In the genomic region with DNA sequence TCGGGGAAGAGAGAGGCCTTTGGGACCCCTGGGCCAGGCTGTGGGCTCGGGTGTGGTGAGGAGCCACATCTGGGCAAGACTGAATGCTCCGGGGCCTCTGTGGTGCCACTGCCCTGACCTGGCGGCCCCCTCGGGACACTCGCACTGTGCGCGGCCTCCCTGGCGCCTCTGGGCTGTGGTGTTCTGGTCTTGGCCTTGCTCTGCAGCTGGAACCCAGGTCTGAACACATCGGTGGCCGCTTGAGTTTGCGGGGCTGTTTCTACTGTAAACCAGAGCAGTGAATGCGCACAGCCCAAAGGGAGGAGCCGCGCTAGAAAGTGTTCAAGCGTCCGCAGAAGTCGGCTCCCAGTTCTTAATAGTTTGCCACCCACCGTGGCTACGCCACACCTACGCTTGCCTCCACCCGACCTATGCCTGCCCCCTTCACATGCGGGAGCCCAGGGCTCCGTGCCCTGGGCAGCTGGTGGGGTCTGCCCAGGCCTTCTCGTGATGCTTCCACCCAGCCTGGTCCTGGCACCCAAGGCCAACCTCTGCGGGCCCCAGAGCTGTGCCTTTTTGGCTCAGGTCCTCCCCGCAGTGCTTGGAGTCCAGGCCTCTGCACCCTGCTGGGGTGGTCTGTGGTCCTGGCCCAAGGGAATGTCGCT, we compare ENCODE assay signal across 22 cellular contexts. TPM values are rescaled to one million over a fixed set of nuclear protein-coding genes. Genes with fewer than 3 reads are reported as not detected.
DNase-seq lines count a peak whose midpoint lies in the region; ATAC-seq, FAIRE-seq and TF ChIP-seq lines count a peak whose summit lies in the region.
"Had no signal": no experiment of that assay in that cellular context is flagged by ENCODE, and none has a peak within 500 bp of the region (broad histone marks: within the 10 kb centered on the region; RNA-seq: fewer than 3 reads in every experiment).

No MANE protein-coding gene starts in this region.

- H2BK15ac ChIP-seq in H1 (ENCODE audit: low read length): no peak overlapping the region

- TF ChIP-seq CTCF in H1 (IDR thresholded peaks at IDR 0.05; ENCODE audit: control extremely low read depth in 1 of 3, insufficient read depth in 1 of 3, low read depth in 1 of 3, low read length in 3 of 3) (no peak), SK-N-SH (IDR thresholded peaks at IDR 0.05) (no peak), foreskin keratinocyte (conservative IDR thresholded peaks at IDR 0.05) (no peak), lower lobe of right lung (IDR thresholded peaks at IDR 0.05) (no peak)

- H3K56ac ChIP-seq in H1 (replicated peaks; ENCODE audit: insufficient read length, low read depth, low read length): no peak overlapping the region

- H3K9me2 ChIP-seq in SK-N-SH: no peaks in the 10 kb centered on the region

- H3K14ac ChIP-seq in H1 (ENCODE audit: insufficient read length): no peak overlapping the region

- H3K4me2 ChIP-seq in BLaER1 (peak overlapping the region; percentile 77), H1 (ENCODE audit: insufficient read depth in 1 of 2, low read depth in 2 of 2, low read length in 2 of 2) (no peak overlapping the region; a peak in 1 of 4 replicates), SK-N-SH (no peak overlapping the region)

- H2BK12ac ChIP-seq in H1 (ENCODE audit: low read depth, low read length): no peak overlapping the region; the same call in 1 of the 2 replicates

- H2AFZ ChIP-seq in H1 (ENCODE audit: low read length): no peak overlapping the region
- no peak overlapping the region for H2AFZ ChIP-seq in SK-N-SH (ENCODE audit: low read depth)
- H2AFZ ChIP-seq: GM23248 had no signal

- no peak overlapping the region for H2BK20ac ChIP-seq in H1 (ENCODE audit: low read length)

- H3K4me1 ChIP-seq in BLaER1 (peaks cover 90% of the 10 kb centered on the region), H1 (replicated peaks in 1 of 4; ENCODE audit: control insufficient read depth in 3 of 4, insufficient read depth in 4 of 4, low read length in 3 of 4) (peaks cover 13 to 35% (median 29%) of the 10 kb centered on the region in 4 experiments), rectal smooth muscle tissue (ENCODE audit: control insufficient read depth, insufficient read depth, low read length) (peaks cover 23% of the 10 kb centered on the region), SK-N-SH (ENCODE audit: control insufficient read depth in 1 of 2, insufficient read depth in 2 of 2, low read depth in 1 of 2, low read length in 1 of 2) (peaks cover 0 to 22% of the 10 kb centered on the region in 2 experiments; a peak in 1 of 4 replicates), foreskin keratinocyte (no peaks in the 10 kb centered on the region), lower lobe of right lung (peaks cover 18% of the 10 kb centered on the region)

- no peak overlapping the region for H3K23ac ChIP-seq in H1 (ENCODE audit: insufficient read length)

- no peak overlapping the region for H4K91ac ChIP-seq in H1 (replicated peaks; ENCODE audit: insufficient read length, low read length)

- POLR2A ChIA-PET in H1 (lab: Charles Lee; ENCODE audit: partially characterized antibody): interaction anchor here (1.2 to 2.1 kb wide), 2 partner anchors 7 to 21 kb away, joined by 3 to 4 read pairs; no protein-coding TSS in a partner anchor
- POLR2A ChIA-PET in SK-N-SH (lab: Yijun Ruan, JAX): interaction anchor here (0.7 kb wide), 1 partner anchor 16 kb away, joined by 3 read pairs; no protein-coding TSS in a partner anchor

- DNase-seq in GM12891 (ENCODE audit: insufficient read length, low spot score) (no peak), H1 (ENCODE audit: low read depth in 1 of 2, low spot score in 2 of 2) (no peak), SK-N-SH (no peak), foreskin keratinocyte (no peak), lower lobe of right lung (no peak)
- DNase-seq in activated CD4-positive, alpha-beta T cell treated with anti-CD3 and anti-CD28 coated beads for 1 hour: no peak
- DNase-seq: DND-41, GM23248, KBM-7, MV-4-11, NCI-H187 treated with DMSO at 0.1 percent for 48 hours, NCI-H2227 treated with DMSO at 0.1 percent for 48 hours, NCI-H510A treated with DMSO at 0.1 percent for 48 hours, NCI-H774, PC-3, RPMI8226, SIG-M5 had no signal

- H4K20me1 ChIP-seq in BLaER1 (peaks cover 84% of the 10 kb centered on the region), H1 (replicated peaks in 1 of 2; ENCODE audit: control insufficient read depth in 1 of 2, insufficient read depth in 2 of 2, low read length in 2 of 2) (peaks cover 34 to 54% of the 10 kb centered on the region in 2 experiments), SK-N-SH (ENCODE audit: insufficient read depth) (no peaks in the 10 kb centered on the region)

- CTCF ChIA-PET in H1 (lab: Charles Lee; ENCODE audit: partially characterized antibody): interaction anchor here (0.6 to 10.8 kb wide), 4 partner anchors 17 to 108 kb away, joined by 3 to 112 read pairs (median 6); no protein-coding TSS in a partner anchor
- CTCF ChIA-PET in SK-N-SH (lab: Yijun Ruan, JAX): interaction anchor here (1.0 kb wide), 1 partner anchor 20 kb away, joined by 4 read pairs; no protein-coding TSS in a partner anchor

- H3K27me3 ChIP-seq in BLaER1 (peaks cover 86% of the 10 kb centered on the region), H1 (replicated peaks in 1 of 4; ENCODE audit: control insufficient read depth in 3 of 4, extremely low read depth in 1 of 4, insufficient read depth in 3 of 4, low read length in 3 of 4) (no peaks in the 10 kb centered on the region), rectal smooth muscle tissue (ENCODE audit: control insufficient read depth, insufficient read depth, low read length) (peaks cover 5% of the 10 kb centered on the region), SK-N-SH (ENCODE audit: insufficient read depth) (peaks cover 22% of the 10 kb centered on the region), foreskin keratinocyte (peaks cover 39% of the 10 kb centered on the region), lower lobe of right lung (ENCODE audit: low read depth) (peaks cover 13% of the 10 kb centered on the region)

- H3K79me2 ChIP-seq in H1 (ENCODE audit: control insufficient read depth in 1 of 2, insufficient read depth in 2 of 2, low read length in 2 of 2) (peaks cover 0 to 78% of the 10 kb centered on the region in 2 experiments; a peak in 3 of 4 replicates), SK-N-SH (ENCODE audit: insufficient read depth) (no peaks in the 10 kb centered on the region)

- H3K23me2 ChIP-seq in H1 (ENCODE audit: low read depth, low read length): peaks cover 16% of the 10 kb centered on the region; the same call in 1 of the 2 replicates

- no peaks in the 10 kb centered on the region for H3K36me3 ChIP-seq in BLaER1
- peaks cover 3 to 11% (median 6%) of the 10 kb centered on the region in 4 experiments for H3K36me3 ChIP-seq in H1 (ENCODE audit: control insufficient read depth in 2 of 4, insufficient read depth in 4 of 4, low read length in 3 of 4)
- H3K36me3 ChIP-seq in rectal smooth muscle tissue (ENCODE audit: control insufficient read depth, insufficient read depth, low read length): no peaks in the 10 kb centered on the region
- H3K36me3 ChIP-seq in SK-N-SH (replicated peaks in 1 of 2; ENCODE audit: control insufficient read depth in 1 of 2, insufficient read depth in 2 of 2, low read length in 1 of 2): no peaks in the 10 kb centered on the region
- no peaks in the 10 kb centered on the region for H3K36me3 ChIP-seq in lower lobe of right lung

- H3K27ac ChIP-seq in BLaER1 (no peak overlapping the region), H1 (ENCODE audit: low read depth, low read length) (no peak overlapping the region), rectal smooth muscle tissue (ENCODE audit: low read depth, low read length) (peak overlapping the region; percentile 90), SK-N-SH (ENCODE audit: low read depth in 2 of 2, low read length in 1 of 2) (no peak overlapping the region), foreskin keratinocyte (no peak overlapping the region), lower lobe of right lung (no peak overlapping the region)
- H3K27ac ChIP-seq: GM23248 had no signal

- intact Hi-C loops in lower lobe of right lung (cut with DNase I): no loop called here

- no peak overlapping the region for H2AK5ac ChIP-seq in H1 (ENCODE audit: low read depth, low read length)

- 0 out of 2 replicates have a peak overlapping the region, but pooled peaks have one; percentile 10 for H2BK5ac ChIP-seq in H1 (ENCODE audit: low read depth, low read length)

- no peak overlapping the region for H3K18ac ChIP-seq in H1 (ENCODE audit: extremely low read depth, low read length)

- H3K9me3 ChIP-seq in BLaER1 (no peaks in the 10 kb centered on the region), H1 (ENCODE audit: insufficient read depth in 2 of 2, low read depth in 1 of 2, low read length in 1 of 2) (peaks cover 0 to 3% of the 10 kb centered on the region in 2 experiments; a peak in 1 of 4 replicates), SK-N-SH (no peaks in the 10 kb centered on the region), lower lobe of right lung (no peaks in the 10 kb centered on the region)

- peaks cover 30% of the 10 kb centered on the region for H3K79me1 ChIP-seq in H1 (ENCODE audit: low read depth, low read length)

- peak overlapping the region; percentile 7 for H3K4ac ChIP-seq in H1 (replicated peaks; ENCODE audit: insufficient read length, low read depth, low read length)

- H4K5ac ChIP-seq in H1 (ENCODE audit: insufficient read length, low read depth, low read length): no peak overlapping the region

- WGBS in H1 (ENCODE audit: extremely low coverage in 1 of 2, insufficient coverage in 1 of 2, insufficient read length in 1 of 2, insufficient replicate concordance in 2 of 2, low coverage in 1 of 2, low lambda C conversion rate in 2 of 2, missing lambda C conversion rate in 1 of 2), 2 experiments: 88% methylated on average over 26 of the region's 28 CpGs; no CpG with 5 or more reads in 1 of the 2 experiments
- 66% methylated on average over 8 of the region's 28 CpGs for WGBS in SK-N-SH (ENCODE audit: low lambda C conversion rate)

- TF ChIP-seq RAD21 in H1 (IDR thresholded peaks at IDR 0.05 in 1 of 2, conservative IDR thresholded peaks at IDR 0.05 in 1 of 2; ENCODE audit: low read depth in 2 of 2, low read length in 2 of 2): no peak
- TF ChIP-seq RAD21 in SK-N-SH (IDR thresholded peaks at IDR 0.05; ENCODE audit: low read length): no peak

- no peak for TF ChIP-seq EP300 in H1 (IDR thresholded peaks at IDR 0.05; ENCODE audit: borderline replicate concordance in 1 of 2, low read depth in 2 of 2, low read length in 2 of 2)
- TF ChIP-seq EP300 in SK-N-SH (IDR thresholded peaks at IDR 0.05; ENCODE audit: borderline replicate concordance in 1 of 2, low read depth in 1 of 2, low read length in 1 of 2): no peak

- H4K8ac ChIP-seq in H1 (ENCODE audit: extremely low read depth, insufficient read depth, low read length): no peak overlapping the region

- FAIRE-seq in GM12891 (lab: Jason Lieb, UNC) (peak; percentile 23), H1 (lab: Jason Lieb, UNC) (no peak)
- FAIRE-seq: G401.6, HepG2 had no signal

- TF ChIP-seq POLR2A in GM12891 (IDR thresholded peaks at IDR 0.05; ENCODE audit: low read depth, low read length) (no peak), H1 (IDR thresholded peaks at IDR 0.05; ENCODE audit: control extremely low read depth in 1 of 2, low read depth in 2 of 2, low read length in 2 of 2) (no peak)

- ATAC-seq in foreskin keratinocyte: no peak
- no peak for ATAC-seq in lower lobe of right lung
- ATAC-seq: HCT116, HepG2, PC-3 had no signal

- H3K9ac ChIP-seq in BLaER1 (no peak overlapping the region), H1 (replicated peaks in 1 of 4; ENCODE audit: extremely low read depth in 1 of 4, low read depth in 3 of 4, low read length in 3 of 4) (no peak overlapping the region), rectal smooth muscle tissue (ENCODE audit: low read length) (no peak overlapping the region), SK-N-SH (no peak overlapping the region)
- H3K9ac ChIP-seq: GM23248 had no signal

- H3K4me3 ChIP-seq in BLaER1 (0 out of 2 replicates have a peak overlapping the region, but pooled peaks have one; percentile 18), H1 (ENCODE audit: extremely low read depth in 1 of 4, insufficient read depth in 2 of 4, low read depth in 3 of 4, low read length in 4 of 4) (no peak overlapping the region), rectal smooth muscle tissue (ENCODE audit: low read length) (no peak overlapping the region), SK-N-SH (ENCODE audit: low read depth in 2 of 2, low read length in 1 of 2) (no peak overlapping the region), lower lobe of right lung (no peak overlapping the region)
- H3K4me3 ChIP-seq: GM23248 had no signal

- H2BK120ac ChIP-seq in H1 (replicated peaks; ENCODE audit: low read depth, low read length): no peak overlapping the region

- H3F3A ChIP-seq in SK-N-SH (replicated peaks; ENCODE audit: insufficient read depth): no peaks in the 10 kb centered on the region

RNA-seq across cellular contexts. Expression of a gene that starts 4.4 kb away (rescaled TPM):
- 2.6 TPM for polyA plus RNA-seq in GM12891 (2012; ENCODE audit: low read depth, missing spikeins)
- 45.7 and 45.9 TPM in 2 replicates for total RNA-seq in H1 (2021; fragmentation: NEBNext Ultra II Directional; extraction: Animal tissue kit (Norgen Biotek cat#: 25700))
- 39.2 and 46.7 TPM in 2 replicates for polyA plus RNA-seq in H1 (2011; rRNA removed)
- polyA plus RNA-seq in H1 (2011; cell fraction: cytosol; rRNA removed): 39.6 TPM
- 71.9 TPM for polyA plus RNA-seq in H1 (2011; cell fraction: nucleus; rRNA removed)
- polyA plus RNA-seq in H1 (2012, experiment 1 of 2): 36.3 to 41.3 TPM (median 40.5 TPM) in 4 replicates
- polyA plus RNA-seq in H1 (2012, experiment 2 of 2): 37.8 TPM
- polyA plus RNA-seq in H1 (2013, experiment 1 of 2): 28.8 TPM
- polyA plus RNA-seq in H1 (2013, experiment 2 of 2): 30.4 TPM
- polyA minus RNA-seq in H1 (2011; rRNA and poly(A)+ RNA removed): 22.5 and 33.8 TPM in 2 replicates
- polyA minus RNA-seq in H1 (2011; cell fraction: cytosol; rRNA and poly(A)+ RNA removed): 25.3 TPM
- 43.2 TPM for polyA minus RNA-seq in H1 (2011; cell fraction: nucleus; rRNA and poly(A)+ RNA removed)
- 0.28 and 0.54 TPM in 2 replicates for polyA plus RNA-seq in SK-N-SH (2012; rRNA removed)
- 0.75 and 1.3 TPM in 2 replicates for polyA plus RNA-seq in SK-N-SH (2012; cell fraction: cytosol; rRNA removed)
- 0.87 and 1.4 TPM in 2 replicates for polyA plus RNA-seq in SK-N-SH (2012; cell fraction: nucleus; rRNA removed)
- 0.11 and 0.14 TPM in 2 replicates for total RNA-seq in foreskin keratinocyte
- 0.10 and 0.13 TPM in 2 replicates for polyA plus RNA-seq in foreskin keratinocyte
- 12.8 TPM for total RNA-seq in lower lobe of right lung
- total RNA-seq: GM23248 had no signal
- polyA plus RNA-seq: GM23248 had no signal

Comparison
In these comparisons a context has a peak if more than half of its experiments do, and no peak if none do; other contexts are left out.
1. RNA of a gene that starts 4.4 kb away (total RNA-seq): 45.7 to 45.9 TPM in H1 and 12.8 TPM in lower lobe of right lung (single experiment); 0.11 to 0.14 TPM in foreskin keratinocyte; every median in the first group is over 10 times any median in the second.